22 cellular contexts compared by ENCODE assay signal in genomic region chr16:62298567-62298966, GRCh38.
"Had no signal": no experiment of that assay in that cellular context is flagged by ENCODE, and none has a peak within 500 bp of the region (broad histone marks: within the 10 kb centered on the region; RNA-seq: fewer than 3 reads in every experiment).

No MANE protein-coding gene starts in this region.

- H3K4me3 Mint-ChIP-seq: activated naive CD4-positive, alpha-beta T cell treated with anti-CD3 and anti-CD28 coated beads, Interleukin-2, amount 10 ng/mL, durations not matched to agents 7 days and 5 days; activated naive CD8-positive, alpha-beta T cell treated with anti-CD3 and anti-CD28 coated beads, Interleukin-2, amount 50 U/mL, for 24 hours; activated T-cell treated with anti-CD3 and anti-CD28 coated beads, Interleukin-2, amount 50 U/mL, for 4 hours; memory B cell; stimulated activated memory B cell treated with anti-CD40 and anti-IgM and Interleukin-4, amounts not matched to agents 10 μg/mL and 1 μg/mL and 100 μg/mL, for 72 hours had no signal

- H3K36me3 ChIP-seq: breast epithelium, gastrocnemius medialis, heart left ventricle, sigmoid colon, thoracic aorta, upper lobe of left lung had no signal

- H3K27ac Mint-ChIP-seq: activated naive CD4-positive, alpha-beta T cell treated with anti-CD3 and anti-CD28 coated beads, Interleukin-2, amount 10 ng/mL, durations not matched to agents 7 days and 5 days; activated naive CD8-positive, alpha-beta T cell treated with anti-CD3 and anti-CD28 coated beads, Interleukin-2, amount 50 U/mL, for 24 hours; memory B cell; stimulated activated memory B cell treated with anti-CD40 and anti-IgM and Interleukin-4, amounts not matched to agents 10 μg/mL and 1 μg/mL and 100 μg/mL, for 72 hours had no signal

- H3K9me3 ChIP-seq: gastrocnemius medialis, sigmoid colon, thoracic aorta, upper lobe of left lung had no signal

- H3K27me3 ChIP-seq: breast epithelium, gastrocnemius medialis, heart left ventricle, sigmoid colon, upper lobe of left lung had no signal

- H3K4me1 ChIP-seq: breast epithelium, gastrocnemius medialis, parathyroid adenoma, sigmoid colon, upper lobe of left lung had no signal

- DNase-seq: activated CD4-positive, alpha-beta T cell treated with anti-CD3 and anti-CD28 coated beads, Interleukin-2, amount 50 U/mL, for 1 hour; activated CD4-positive, CD25-positive, alpha-beta regulatory T cell treated with anti-CD3 and anti-CD28 coated beads, Interleukin-2, amount 50 U/mL, for 72 hours; activated CD8-positive, alpha-beta memory T cell treated with anti-CD3 and anti-CD28 coated beads, Interleukin-2, amount 50 U/mL, for 4 hours; activated effector memory CD4-positive, alpha-beta T cell treated with Interleukin-2 at 50 U/mL for 16 hours; activated naive CD4-positive, alpha-beta T cell treated with anti-CD3 and anti-CD28 coated beads, Interleukin-2, amount 10 ng/mL, durations not matched to agents 7 days and 5 days; activated naive CD8-positive, alpha-beta T cell treated with anti-CD3 and anti-CD28 coated beads, Interleukin-2, amount 50 U/mL, for 24 hours; activated T-cell treated with anti-CD3 and anti-CD28 coated beads, Interleukin-2, amount 50 U/mL, for 4 hours; cerebellar nuclear complex; effector CD8-positive, alpha-beta T cell; gastrocnemius medialis; heart left ventricle; left ventricle myocardium superior; sigmoid colon; stimulated activated CD4-positive, alpha-beta T cell treated with anti-CD3 and anti-CD28 coated beads, Interleukin-4, amount 100 ng/mL, for 4 hours; T-helper 2 cell; upper lobe of left lung had no signal

- H3K4me1 Mint-ChIP-seq: activated naive CD4-positive, alpha-beta T cell treated with anti-CD3 and anti-CD28 coated beads, Interleukin-2, amount 10 ng/mL, durations not matched to agents 7 days and 5 days; activated naive CD8-positive, alpha-beta T cell treated with anti-CD3 and anti-CD28 coated beads, Interleukin-2, amount 50 U/mL, for 24 hours; memory B cell; stimulated activated memory B cell treated with anti-CD40 and anti-IgM and Interleukin-4, amounts not matched to agents 10 μg/mL and 1 μg/mL and 100 μg/mL, for 72 hours had no signal

- H3K4me3 ChIP-seq: breast epithelium, gastrocnemius medialis, heart left ventricle, sigmoid colon, thoracic aorta, upper lobe of left lung had no signal

- H2AFZ ChIP-seq: parathyroid adenoma had no signal

- H3K36me3 Mint-ChIP-seq: activated naive CD4-positive, alpha-beta T cell treated with anti-CD3 and anti-CD28 coated beads, Interleukin-2, amount 10 ng/mL, durations not matched to agents 7 days and 5 days; memory B cell; stimulated activated memory B cell treated with anti-CD40 and anti-IgM and Interleukin-4, amounts not matched to agents 10 μg/mL and 1 μg/mL and 100 μg/mL, for 72 hours had no signal

- H3K27me3 Mint-ChIP-seq: activated naive CD4-positive, alpha-beta T cell treated with anti-CD3 and anti-CD28 coated beads, Interleukin-2, amount 10 ng/mL, durations not matched to agents 7 days and 5 days; activated naive CD8-positive, alpha-beta T cell treated with anti-CD3 and anti-CD28 coated beads, Interleukin-2, amount 50 U/mL, for 24 hours; memory B cell; stimulated activated memory B cell treated with anti-CD40 and anti-IgM and Interleukin-4, amounts not matched to agents 10 μg/mL and 1 μg/mL and 100 μg/mL, for 72 hours had no signal

- H3K27ac ChIP-seq: breast epithelium, gastrocnemius medialis, heart left ventricle, parathyroid adenoma, sigmoid colon, thoracic aorta, upper lobe of left lung, VCaP had no signal
